19 cellular contexts compared by ENCODE assay signal in the genomic region with DNA sequence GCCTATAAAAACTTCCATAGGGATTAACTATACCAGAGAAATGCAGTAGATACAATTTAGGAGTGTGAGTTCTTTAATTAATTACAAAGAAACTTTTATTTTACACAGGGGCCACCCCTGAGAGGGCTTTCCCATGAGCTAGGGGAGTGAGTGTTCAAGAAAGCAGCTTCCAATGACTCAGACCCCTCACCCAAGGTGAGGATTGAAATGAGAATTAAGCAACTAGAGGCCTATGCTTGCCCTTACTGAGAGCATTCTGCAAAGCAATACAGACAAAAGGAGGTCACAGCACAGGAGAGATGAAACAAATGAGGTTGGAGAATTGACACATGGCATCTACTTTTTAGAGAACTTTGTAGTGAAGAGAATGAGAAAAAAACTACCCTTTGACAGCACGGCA.
DNase-seq lines count a peak whose midpoint lies in the region; ATAC-seq, FAIRE-seq and TF ChIP-seq lines count a peak whose summit lies in the region.
"Had no signal": no experiment of that assay in that cellular context is flagged by ENCODE, and none has a peak within 500 bp of the region (broad histone marks: within the 10 kb centered on the region; RNA-seq: fewer than 3 reads in every experiment).

No MANE protein-coding gene starts in this region.

- no peak for DNase-seq in activated T-cell treated with anti-CD3 and anti-CD28 coated beads, Interleukin-2, amount 50 U/mL, for 72 hours
- no peak for DNase-seq in activated T-cell treated with anti-CD3 and anti-CD28 coated beads, Interleukin-2, amount 50 U/mL, for 4 hours
- DNase-seq in dorsolateral prefrontal cortex (no peak), neural crest cell (ENCODE audit: low read depth, low spot score) (no peak), Peyer's patch (no peak), pancreas (no peak), PC-3 (no peak)
- DNase-seq: AML-193; Caco-2; CD4-positive, alpha-beta T cell; DMS153; DMS79 treated with DMSO at 0.1 percent for 48 hours; GF-D8 had no signal

- CTCF ChIA-PET in PC-3 (lab: Charles Lee): no interaction called here

- H3K4me3 ChIP-seq in dorsolateral prefrontal cortex (no peak overlapping the region), Peyer's patch (no peak overlapping the region), pancreas (no peak overlapping the region), PC-3 (ENCODE audit: low read length) (no peak overlapping the region)
- H3K4me3 ChIP-seq: A549, HAP-1 had no signal

- ATAC-seq in activated T-cell treated with anti-CD3 and anti-CD28 coated beads, Interleukin-2, amount 50 U/mL, for 72 hours (replicated peaks in 1 of 2): no peak
- no peak for ATAC-seq in activated T-cell treated with anti-CD3 and anti-CD28 coated beads, Interleukin-2, amount 50 U/mL, for 4 hours
- ATAC-seq in pancreas (no peak), PC-3 (no peak)
- ATAC-seq: A549 had no signal

- no peaks in the 10 kb centered on the region for H3K79me2 ChIP-seq in PC-3 (ENCODE audit: low read length)

- 79 to 88% methylated on average over 1 of the region's 1 CpG for WGBS in pancreas, 2 donors

- TF ChIP-seq CTCF in dorsolateral prefrontal cortex (IDR thresholded peaks at IDR 0.05 in 54 of 56, conservative IDR thresholded peaks at IDR 0.05 in 2 of 56; ENCODE audit: low read depth in 1 of 56, partially characterized antibody in 56 of 56): no peak
- TF ChIP-seq CTCF in neural crest cell (conservative IDR thresholded peaks at IDR 0.05): no peak
- no peak for TF ChIP-seq CTCF in Peyer's patch (IDR thresholded peaks at IDR 0.05)
- TF ChIP-seq CTCF in pancreas (IDR thresholded peaks at IDR 0.05): no peak
- TF ChIP-seq CTCF in PC-3 (conservative IDR thresholded peaks at IDR 0.05; ENCODE audit: low read depth, low read length): no peak

- peaks cover 0 to 2% (median 0%) of the 10 kb centered on the region in 4 donors for H3K4me1 ChIP-seq in Peyer's patch
- H3K4me1 ChIP-seq in pancreas: peaks cover 0 to 6% (median 0%) of the 10 kb centered on the region in 3 donors
- no peaks in the 10 kb centered on the region for H3K4me1 ChIP-seq in PC-3 (ENCODE audit: insufficient read depth, low read length)
- H3K4me1 ChIP-seq: A549, Caco-2 had no signal

- no peaks in the 10 kb centered on the region for H3F3A ChIP-seq in PC-3 (ENCODE audit: low read length, unreplicated experiment)

- no TSS peak for BruUV-seq in PC-3 (replicated peaks; lab: Mats Ljungman, UMichigan)

- peaks cover 0 to 4% (median 0%) of the 10 kb centered on the region in 45 donors for H3K27me3 ChIP-seq in dorsolateral prefrontal cortex
- no peaks in the 10 kb centered on the region for H3K27me3 ChIP-seq in Peyer's patch
- no peaks in the 10 kb centered on the region for H3K27me3 ChIP-seq in pancreas
- H3K27me3 ChIP-seq in PC-3 (ENCODE audit: low read length): no peaks in the 10 kb centered on the region

- no peak for TF ChIP-seq POLR2A in Peyer's patch (IDR thresholded peaks at IDR 0.05)

- H3K9ac ChIP-seq in PC-3 (ENCODE audit: low read length): no peak overlapping the region

- H3K4me2 ChIP-seq in PC-3 (ENCODE audit: low read length): no peak overlapping the region
- H3K4me2 ChIP-seq: A549 had no signal

- H4K20me1 ChIP-seq in PC-3 (ENCODE audit: low read length): no peaks in the 10 kb centered on the region

- intact Hi-C loops in dorsolateral prefrontal cortex (cut with DNase I): no loop called here
- intact Hi-C loops in pancreas (cut with DNase I): no loop called here
- intact Hi-C loops in PC-3 (cut with micrococcal nuclease): no loop called here

- H3K9me3 Mint-ChIP-seq in activated T-cell treated with anti-CD3 and anti-CD28 coated beads, Interleukin-2, amount 50 U/mL, for 72 hours: peaks cover 3 to 13% of the 10 kb centered on the region in 2 donors
- peaks cover 6% of the 10 kb centered on the region for H3K9me3 Mint-ChIP-seq in activated T-cell treated with anti-CD3 and anti-CD28 coated beads, Interleukin-2, amount 50 U/mL, for 4 hours
- peaks cover 7% of the 10 kb centered on the region for H3K9me3 Mint-ChIP-seq in neural crest cell

- H3K4me3 Mint-ChIP-seq in activated T-cell treated with anti-CD3 and anti-CD28 coated beads, Interleukin-2, amount 50 U/mL, for 72 hours: no peak overlapping the region
- H3K4me3 Mint-ChIP-seq in activated T-cell treated with anti-CD3 and anti-CD28 coated beads, Interleukin-2, amount 50 U/mL, for 4 hours: no peak overlapping the region
- no peak overlapping the region for H3K4me3 Mint-ChIP-seq in neural crest cell
- H3K4me3 Mint-ChIP-seq: CD4-positive, alpha-beta T cell had no signal

- H3K27ac ChIP-seq in dorsolateral prefrontal cortex (peak overlapping the region in 47 of 59 donors; percentile 11 to 98 (median 93)), temporal lobe (ENCODE audit: low read depth, low read length) (peak overlapping the region; percentile 77), Peyer's patch (no peak overlapping the region), pancreas (no peak overlapping the region), PC-3 (ENCODE audit: low read length) (no peak overlapping the region)
- H3K27ac ChIP-seq: 22Rv1, A549, C4-2B had no signal

- peak overlapping the region; percentile 43 for H3K27ac Mint-ChIP-seq in activated T-cell treated with anti-CD3 and anti-CD28 coated beads, Interleukin-2, amount 50 U/mL, for 72 hours
- H3K27ac Mint-ChIP-seq in neural crest cell (ENCODE audit: unreplicated experiment): peak overlapping the region; percentile 6
- H3K27ac Mint-ChIP-seq: CD4-positive, alpha-beta T cell had no signal

- H3K27me3 Mint-ChIP-seq in activated T-cell treated with anti-CD3 and anti-CD28 coated beads, Interleukin-2, amount 50 U/mL, for 72 hours (ENCODE audit: low read depth): no peaks in the 10 kb centered on the region
- peaks cover 6% of the 10 kb centered on the region for H3K27me3 Mint-ChIP-seq in activated T-cell treated with anti-CD3 and anti-CD28 coated beads, Interleukin-2, amount 50 U/mL, for 4 hours (ENCODE audit: low read depth)
- no peaks in the 10 kb centered on the region for H3K27me3 Mint-ChIP-seq in neural crest cell (ENCODE audit: low read depth)

- POLR2A ChIA-PET in PC-3 (lab: Charles Lee; ENCODE audit: unreplicated experiment): no interaction called here

- peaks cover 0 to 2% of the 10 kb centered on the region in 2 donors for H3K36me3 Mint-ChIP-seq in activated T-cell treated with anti-CD3 and anti-CD28 coated beads, Interleukin-2, amount 50 U/mL, for 72 hours (ENCODE audit: insufficient read depth in 2 of 2)
- H3K36me3 Mint-ChIP-seq in activated T-cell treated with anti-CD3 and anti-CD28 coated beads, Interleukin-2, amount 50 U/mL, for 4 hours (ENCODE audit: insufficient read depth): no peaks in the 10 kb centered on the region
- H3K36me3 Mint-ChIP-seq in neural crest cell (ENCODE audit: low read depth): peaks cover 7% of the 10 kb centered on the region

- H3K9me3 ChIP-seq in Peyer's patch (no peaks in the 10 kb centered on the region), pancreas (no peaks in the 10 kb centered on the region), PC-3 (ENCODE audit: low read length) (no peaks in the 10 kb centered on the region)
- H3K9me3 ChIP-seq: A549, Caco-2, HAP-1 had no signal

- FAIRE-seq in pancreas (lab: Jason Lieb, UNC): no peak
- FAIRE-seq: A549, GM19239 had no signal

- no peaks in the 10 kb centered on the region for H3K4me1 Mint-ChIP-seq in activated T-cell treated with anti-CD3 and anti-CD28 coated beads, Interleukin-2, amount 50 U/mL, for 72 hours (ENCODE audit: low read depth)
- H3K4me1 Mint-ChIP-seq in activated T-cell treated with anti-CD3 and anti-CD28 coated beads, Interleukin-2, amount 50 U/mL, for 4 hours (ENCODE audit: low read depth): no peaks in the 10 kb centered on the region
- peaks cover 26% of the 10 kb centered on the region for H3K4me1 Mint-ChIP-seq in neural crest cell

- no peaks in the 10 kb centered on the region for H3K9me2 ChIP-seq in PC-3 (replicated peaks; ENCODE audit: low read length)

- H3K36me3 ChIP-seq in Peyer's patch (no peaks in the 10 kb centered on the region), pancreas (no peaks in the 10 kb centered on the region), PC-3 (ENCODE audit: low read depth, low read length) (no peaks in the 10 kb centered on the region)
- H3K36me3 ChIP-seq: HAP-1 had no signal

- no peak overlapping the region for H2AFZ ChIP-seq in PC-3 (ENCODE audit: low read length)

Comparison
In these comparisons a context has a peak if more than half of its experiments do, and no peak if none do; other contexts are left out.
1. H3K27ac ChIP-seq: peak in dorsolateral prefrontal cortex (47 of 59) and temporal lobe (single experiment); none in Peyer's patch (0 of 4), pancreas (0 of 4) and PC-3 (single experiment).